ENCODE assay signal across 12 cellular contexts in genomic region chr1:43271186-43272118, GRCh38. TPM values are rescaled to one million over a fixed set of nuclear protein-coding genes. Genes with fewer than 3 reads are reported as not detected.
DNase-seq lines count a peak whose midpoint lies in the region; ATAC-seq, FAIRE-seq and TF ChIP-seq lines count a peak whose summit lies in the region.
"Had no signal": no experiment of that assay in that cellular context is flagged by ENCODE, and none has a peak within 500 bp of the region (broad histone marks: within the 10 kb centered on the region; RNA-seq: fewer than 3 reads in every experiment).

No MANE protein-coding gene starts in this region.

- H3K27me3 ChIP-seq in SK-N-SH (ENCODE audit: insufficient read depth), result no peaks in the 10 kb centered on the region
- H3K27me3 ChIP-seq in SJCRH30, result peaks cover 12% of the 10 kb centered on the region; the same call in 1 of the 2 replicates
- H3K27me3 ChIP-seq: cardiac muscle cell had no signal

- no peak overlapping the region for H3K4me2 ChIP-seq in SK-N-SH

- H3K4me1 Mint-ChIP-seq in stimulated activated effector memory CD8-positive, alpha-beta T cell treated with anti-CD3 and anti-CD28 coated beads, Interleukin-12 subunit alpha, Interleukin-12 subunit beta, amount 100 ng/mL, for 72 hours, result peaks cover 36% of the 10 kb centered on the region

- no peak overlapping the region for H3K4me3 ChIP-seq in SK-N-SH (ENCODE audit: low read depth in 2 of 2, low read length in 1 of 2)
- peak overlapping the region; percentile 37 to 67 for H3K4me3 ChIP-seq in kidney (ENCODE audit: low read length in 2 of 2)
- no peak overlapping the region for H3K4me3 ChIP-seq in SJCRH30

- H3K79me2 ChIP-seq in SK-N-SH (ENCODE audit: insufficient read depth), result no peaks in the 10 kb centered on the region

- intact Hi-C loops in kidney (cut with DNase I), result no loop called here

- peak overlapping the region; percentile 38 for H3K4me3 Mint-ChIP-seq in stimulated activated effector memory CD8-positive, alpha-beta T cell treated with anti-CD3 and anti-CD28 coated beads, Interleukin-12 subunit alpha, Interleukin-12 subunit beta, amount 100 ng/mL, for 72 hours

- no peak for ATAC-seq in SK-N-SH treated with all-trans-retinoic acid at 6 μM for 48 hours
- ATAC-seq in stimulated activated effector memory CD8-positive, alpha-beta T cell treated with anti-CD3 and anti-CD28 coated beads, Interleukin-12 subunit alpha, Interleukin-12 subunit beta, amount 100 ng/mL, for 72 hours, result no peak
- no peak for ATAC-seq in HG03439 (IDR thresholded peaks at IDR 0.05; ENCODE audit: unreplicated experiment)

- peak overlapping the region; percentile 32 for H3K27ac Mint-ChIP-seq in stimulated activated effector memory CD8-positive, alpha-beta T cell treated with anti-CD3 and anti-CD28 coated beads, Interleukin-12 subunit alpha, Interleukin-12 subunit beta, amount 100 ng/mL, for 72 hours

- H3K4me1 ChIP-seq in SK-N-SH (ENCODE audit: control insufficient read depth in 1 of 2, insufficient read depth in 2 of 2, low read depth in 1 of 2, low read length in 1 of 2) (no peaks in the 10 kb centered on the region; a peak in 1 of 4 replicates), kidney (ENCODE audit: control insufficient read depth in 1 of 2, insufficient read depth in 1 of 2, low read depth in 1 of 2, low read length in 2 of 2) (peaks cover 14 to 15% of the 10 kb centered on the region in 2 donors), SJCRH30 (no peaks in the 10 kb centered on the region)

- peak; percentile 8 for DNase-seq in SK-N-SH
- DNase-seq in kidney, result no peak
- DNase-seq in stimulated activated effector memory CD8-positive, alpha-beta T cell treated with anti-CD3 and anti-CD28 coated beads, Interleukin-12 subunit alpha, Interleukin-12 subunit beta, amount 100 ng/mL, for 72 hours (ENCODE audit: low spot score in 2 of 2), result no peak
- no peak for DNase-seq in SJCRH30
- no peak for DNase-seq in NCI-H748 treated with DMSO at 0.1 percent for 48 hours (lab: John Stamatoyannopoulos, UW)
- DNase-seq: stimulated activated CD4-positive, alpha-beta T cell treated with anti-CD3 and anti-CD28 coated beads, Interleukin-2, amount 100 ng/mL, for 48 hours had no signal

- H3K36me3 Mint-ChIP-seq in stimulated activated effector memory CD8-positive, alpha-beta T cell treated with anti-CD3 and anti-CD28 coated beads, Interleukin-12 subunit alpha, Interleukin-12 subunit beta, amount 100 ng/mL, for 72 hours, result no peaks in the 10 kb centered on the region

- FAIRE-seq in kidney (lab: Jason Lieb, UNC), result no peak
- FAIRE-seq: A204.1, TTC549 had no signal

- H3K36me3 ChIP-seq in SK-N-SH (replicated peaks in 1 of 2; ENCODE audit: control insufficient read depth in 1 of 2, insufficient read depth in 2 of 2, low read length in 1 of 2), result no peaks in the 10 kb centered on the region
- no peaks in the 10 kb centered on the region for H3K36me3 ChIP-seq in kidney (ENCODE audit: control insufficient read depth in 1 of 2, insufficient read depth in 2 of 2, low read length in 2 of 2)
- H3K36me3 ChIP-seq in SJCRH30, result no peaks in the 10 kb centered on the region
- H3K36me3 ChIP-seq: cardiac muscle cell had no signal

- H3K27ac ChIP-seq in SK-N-SH (ENCODE audit: low read depth in 2 of 2, low read length in 1 of 2) (no peak overlapping the region), angular gyrus (ENCODE audit: low read depth, low read length) (peak overlapping the region; percentile 100), kidney (ENCODE audit: low read depth in 2 of 2, low read length in 2 of 2) (peak overlapping the region in 1 of 2 donors; percentile 5), SJCRH30 (no peak overlapping the region)
- H3K27ac ChIP-seq: cardiac muscle cell had no signal

- TF ChIP-seq CTCF in SK-N-SH (IDR thresholded peaks at IDR 0.05) (no peak), kidney (IDR thresholded peaks at IDR 0.05; ENCODE audit: borderline replicate concordance, extremely low read depth, insufficient read depth) (no peak)

- WGBS in SK-N-SH (ENCODE audit: low lambda C conversion rate), result 53% methylated on average over 12 of the region's 12 CpGs

- H4K20me1 ChIP-seq in SK-N-SH (ENCODE audit: insufficient read depth), result no peaks in the 10 kb centered on the region

- CTCF ChIA-PET in SK-N-SH (lab: Yijun Ruan, JAX), result no interaction called here

- TF ChIP-seq EP300 in SK-N-SH (IDR thresholded peaks at IDR 0.05; ENCODE audit: borderline replicate concordance in 1 of 2, low read depth in 1 of 2, low read length in 1 of 2), result no peak

- no peaks in the 10 kb centered on the region for H3K9me2 ChIP-seq in SK-N-SH

- peaks cover 6% of the 10 kb centered on the region for H3K9me3 Mint-ChIP-seq in stimulated activated effector memory CD8-positive, alpha-beta T cell treated with anti-CD3 and anti-CD28 coated beads, Interleukin-12 subunit alpha, Interleukin-12 subunit beta, amount 100 ng/mL, for 72 hours

- H2AFZ ChIP-seq in SK-N-SH (ENCODE audit: low read depth), result no peak overlapping the region

- H3K9me3 ChIP-seq in SK-N-SH (no peaks in the 10 kb centered on the region), kidney (ENCODE audit: control insufficient read depth in 1 of 2, low read length in 2 of 2) (no peaks in the 10 kb centered on the region), SJCRH30 (replicated peaks) (no peaks in the 10 kb centered on the region; the same call in 1 of the 2 replicates)

- no peak for TF ChIP-seq RAD21 in SK-N-SH (IDR thresholded peaks at IDR 0.05; ENCODE audit: low read length)

- H3K9ac ChIP-seq in SK-N-SH (no peak overlapping the region), kidney (ENCODE audit: low read length in 2 of 2) (no peak overlapping the region)

- H3F3A ChIP-seq in SK-N-SH (replicated peaks; ENCODE audit: insufficient read depth), result no peaks in the 10 kb centered on the region

- POLR2A ChIA-PET in SK-N-SH (lab: Yijun Ruan, JAX), result no interaction called here

TF ChIP-seq in SK-N-SH, 30 proteins besides CTCF, POLR2A, EP300 and RAD21 (continues in another document):
- TF ChIP-seq PBX3 (IDR thresholded peaks at IDR 0.05) (no peak), RXRA (IDR thresholded peaks at IDR 0.05; ENCODE audit: borderline replicate concordance, low read depth) (no peak), MEF2A (IDR thresholded peaks at IDR 0.05; ENCODE audit: borderline replicate concordance, low read depth) (no peak), NRF1 (IDR thresholded peaks at IDR 0.05; ENCODE audit: low read depth, low read length) (no peak), SMC3 (IDR thresholded peaks at IDR 0.05; ENCODE audit: low read depth, low read length) (no peak), GABPA (IDR thresholded peaks at IDR 0.05; ENCODE audit: low read depth) (no peak), TCF12 (IDR thresholded peaks at IDR 0.05) (no peak), MXI1 (IDR thresholded peaks at IDR 0.05; ENCODE audit: low read depth, low read length) (no peak)

TF ChIP-seq in SK-N-SH treated with all-trans-retinoic acid at 6 μM for 48 hours, 23 proteins besides CTCF, POLR2A, EP300 and RAD21 (continues in another document):
- TF ChIP-seq ZNF70 (CRISPR knock-in tag; IDR thresholded peaks at IDR 0.05) (no peak), SNAI2 (CRISPR knock-in tag; IDR thresholded peaks at IDR 0.05) (no peak), ZNF565 (CRISPR knock-in tag; conservative IDR thresholded peaks at IDR 0.05; ENCODE audit: low read depth) (no peak), RARB (CRISPR knock-in tag; IDR thresholded peaks at IDR 0.05) (no peak), TCF4 (CRISPR knock-in tag; IDR thresholded peaks at IDR 0.05; ENCODE audit: borderline replicate concordance) (no peak), ZC3H10 (CRISPR knock-in tag; IDR thresholded peaks at IDR 0.05) (no peak), ISL1 (CRISPR knock-in tag; IDR thresholded peaks at IDR 0.05) (no peak), PPARA (CRISPR knock-in tag; IDR thresholded peaks at IDR 0.05; ENCODE audit: borderline replicate concordance) (no peak), TSHZ2 (CRISPR knock-in tag; IDR thresholded peaks at IDR 0.05) (no peak)

RNA-seq across cellular contexts. Expression of gene TMEM125, which starts 1.7 kb away (rescaled TPM):
- polyA plus RNA-seq in SK-N-SH (2012; rRNA removed) (not detected in 2 replicates), kidney (ENCODE audit: insufficient read depth, low read depth, low replicate concordance) (22.0 TPM)
- not detected in 2 replicates for polyA plus RNA-seq in SK-N-SH (2012; cell fraction: cytosol; rRNA removed)
- not detected in 2 replicates for polyA plus RNA-seq in SK-N-SH (2012; cell fraction: nucleus; rRNA removed)
- 17.5 TPM for total RNA-seq in kidney
- not detected in 2 replicates for total RNA-seq in SJCRH30 (2014; rRNA removed; shearing (Covaris generic))

RNA-seq across cellular contexts. Expression of gene C1orf210, which starts 13.9 kb away (rescaled TPM):
- polyA plus RNA-seq in SK-N-SH (2012; rRNA removed) (not detected in 2 replicates), kidney (ENCODE audit: insufficient read depth, low read depth, low replicate concordance) (33.3 TPM)
- not detected in 2 replicates for polyA plus RNA-seq in SK-N-SH (2012; cell fraction: cytosol; rRNA removed)
- polyA plus RNA-seq in SK-N-SH (2012; cell fraction: nucleus; rRNA removed), result not detected in 2 replicates
- 21.1 TPM for total RNA-seq in kidney
- total RNA-seq in SJCRH30 (2014; rRNA removed; shearing (Covaris generic)), result not detected in 2 replicates
- polyA plus RNA-seq: cardiac muscle cell had no signal

RNA-seq across cellular contexts. Expression of gene TIE1, which starts 29.3 kb away (rescaled TPM):
- polyA plus RNA-seq in SK-N-SH (2012; rRNA removed) (0.81 and 1.6 TPM in 2 replicates), kidney (ENCODE audit: insufficient read depth, low read depth, low replicate concordance) (15.0 TPM)
- polyA plus RNA-seq in SK-N-SH (2012; cell fraction: cytosol; rRNA removed), result 0.89 and 1.5 TPM in 2 replicates
- 1.6 and 2.4 TPM in 2 replicates for polyA plus RNA-seq in SK-N-SH (2012; cell fraction: nucleus; rRNA removed)
- total RNA-seq in kidney, result 46.3 TPM
- total RNA-seq in SJCRH30 (2014; rRNA removed; shearing (Covaris generic)), result 0.61 and 1.5 TPM in 2 replicates
- polyA plus RNA-seq: cardiac muscle cell had no signal

Comparison
In these comparisons a context has a peak if more than half of its experiments do, and no peak if none do; other contexts are left out.
1. H3K4me3 ChIP-seq: peak in kidney (2 of 2); none in SK-N-SH (0 of 2) and SJCRH30 (single experiment).
2. RNA of gene TMEM125, which starts 1.7 kb away (total RNA-seq): 17.5 TPM in kidney (single experiment); not detected in SJCRH30; every median in the first group is over 10 times any median in the second.
3. RNA of gene C1orf210, which starts 13.9 kb away (total RNA-seq): 21.1 TPM in kidney (single experiment); not detected in SJCRH30; every median in the first group is over 10 times any median in the second.
4. RNA of gene TIE1, which starts 29.3 kb away (total RNA-seq): 46.3 TPM in kidney (single experiment); 0.61 to 1.5 TPM in SJCRH30; every median in the first group is over 10 times any median in the second.